In genomic region chr20:42779216-42779615, GRCh38 we compare ENCODE assay signal across 19 cellular contexts.
A peak's percentile ranks its signal among the peaks of the same experiment; 100 is the strongest.
DNase-seq lines count a peak whose midpoint lies in the region; TF ChIP-seq lines count a peak whose summit lies in the region.
"Had no signal": no experiment of that assay in that cellular context is flagged by ENCODE, and none has a peak within 500 bp of the region (broad histone marks: within the 10 kb centered on the region; RNA-seq: fewer than 3 reads in every experiment).

No MANE protein-coding gene starts in this region.

- H3K27ac Mint-ChIP-seq in CD14-positive monocyte: no peak overlapping the region
- H3K27ac Mint-ChIP-seq: GM23338, T-cell had no signal

- TF ChIP-seq CTCF in hepatocyte (IDR thresholded peaks at IDR 0.05; ENCODE audit: poor library complexity): no peak
- no peak for TF ChIP-seq CTCF in CD14-positive monocyte (IDR thresholded peaks at IDR 0.05)

- intact Hi-C loops in CD14-positive monocyte (cut with micrococcal nuclease): no loop called here

- DNase-seq in COLO668 (lab: John Stamatoyannopoulos, UW; ENCODE audit: unreplicated experiment): peak; percentile 50
- peak; percentile 1 for DNase-seq in HK-2 (ENCODE audit: unreplicated experiment)
- peak; percentile 4 for DNase-seq in NCI-H69 (lab: John Stamatoyannopoulos, UW)
- peak; percentile 11 for DNase-seq in hepatocyte (ENCODE audit: low spot score)
- no peak for DNase-seq in islet precursor cell
- DNase-seq in stimulated activated CD4-positive, alpha-beta T cell treated with anti-CD3 and anti-CD28 coated beads, Interleukin-4, amount 100 ng/mL, for 4 hours: no peak
- DNase-seq in CD14-positive monocyte (ENCODE audit: low spot score): no peak
- DNase-seq: AML-193, COR-L47, HCEC 1CT, MV-4-11, NCI-H1436, NCI-H2029, NCI-H510A treated with DMSO at 0.1 percent for 48 hours, SHP77, SK-N-SH, T-cell had no signal

- no peak overlapping the region for H2AFZ ChIP-seq in hepatocyte
- H2AFZ ChIP-seq: GM23338 had no signal

- H3K4me1 ChIP-seq in hepatocyte (ENCODE audit: insufficient read depth): no peaks in the 10 kb centered on the region

- H3K4me2 ChIP-seq in hepatocyte: no peak overlapping the region
- H3K4me2 ChIP-seq: GM23338, SK-N-SH had no signal

- WGBS in hepatocyte (ENCODE audit: low lambda C conversion rate, missing lambda C conversion rate): 71% methylated on average over 1 of the region's 1 CpG

- H3K9me2 ChIP-seq in hepatocyte (replicated peaks; ENCODE audit: insufficient read depth): no peaks in the 10 kb centered on the region
- H3K9me2 ChIP-seq: SK-N-SH had no signal

- no peaks in the 10 kb centered on the region for H3K27me3 ChIP-seq in hepatocyte

- no peaks in the 10 kb centered on the region for H3K36me3 ChIP-seq in hepatocyte (replicated peaks; ENCODE audit: insufficient read depth, low read depth)

- H3K9me3 Mint-ChIP-seq in CD14-positive monocyte: peaks cover 0 to 14% (median 4%) of the 10 kb centered on the region in 7 donors

- H3K36me3 Mint-ChIP-seq in CD14-positive monocyte: no peaks in the 10 kb centered on the region
- H3K36me3 Mint-ChIP-seq: T-cell had no signal

- no peak overlapping the region for H3K27ac ChIP-seq in hepatocyte

- H3K9me3 ChIP-seq in hepatocyte (ENCODE audit: low read depth): no peaks in the 10 kb centered on the region
- H3K9me3 ChIP-seq: SK-N-SH had no signal

- no peaks in the 10 kb centered on the region for H3K79me2 ChIP-seq in hepatocyte

- H3K27me3 Mint-ChIP-seq in CD14-positive monocyte (ENCODE audit: low read depth in 3 of 3): peaks cover 0 to 3% (median 0%) of the 10 kb centered on the region in 3 donors
- H3K27me3 Mint-ChIP-seq: T-cell had no signal

- H3K4me1 Mint-ChIP-seq in CD14-positive monocyte: no peaks in the 10 kb centered on the region
- H3K4me1 Mint-ChIP-seq: GM23338, T-cell had no signal

- no peak overlapping the region for H3K4me3 Mint-ChIP-seq in CD14-positive monocyte
- H3K4me3 Mint-ChIP-seq: GM23338, T-cell had no signal

- no peaks in the 10 kb centered on the region for H4K20me1 ChIP-seq in hepatocyte (ENCODE audit: insufficient read depth, poor library complexity, severe bottlenecking)

- H3K4me3 ChIP-seq in hepatocyte: no peak overlapping the region
- H3K4me3 ChIP-seq: GM12878, GM23338 had no signal

Comparison
In these comparisons a context has a peak if more than half of its experiments do, and no peak if none do; other contexts are left out.
1. DNase-seq: peak in COLO668 (single experiment), HK-2 (single experiment), NCI-H69 (single experiment) and hepatocyte (single experiment); none in islet precursor cell (single experiment), stimulated activated CD4-positive, alpha-beta T cell treated with anti-CD3 and anti-CD28 coated beads, Interleukin-4, amount 100 ng/mL, for 4 hours (0 of 2) and CD14-positive monocyte (single experiment).